ENCODE assay signal across 13 cellular contexts in the genomic region with DNA sequence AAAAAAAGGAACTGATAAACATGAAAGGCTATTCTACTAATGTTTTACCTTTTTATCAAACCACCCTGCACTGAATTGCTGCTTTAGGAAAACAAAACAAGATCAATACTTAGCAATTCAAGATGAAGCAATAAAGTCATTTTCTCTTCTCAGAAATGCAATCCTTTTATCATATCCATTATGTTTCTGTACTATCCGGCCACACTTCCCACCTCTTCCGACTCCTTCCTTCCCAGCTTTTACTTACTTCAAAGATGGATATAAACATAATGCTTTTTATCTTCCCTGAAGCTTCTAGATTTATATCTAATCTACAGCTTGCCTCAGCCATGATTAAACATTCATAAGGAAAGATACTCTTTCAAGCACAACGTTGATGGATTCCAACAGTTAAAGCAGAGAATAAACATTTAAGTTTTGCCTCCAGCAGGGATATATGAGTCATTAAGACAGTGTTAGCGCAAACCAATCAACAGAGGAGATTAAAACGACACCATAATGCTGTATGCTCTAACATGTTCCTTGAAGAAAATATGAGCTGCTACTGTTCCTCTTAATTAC.
DNase-seq lines count a peak whose midpoint lies in the region; ATAC-seq and TF ChIP-seq lines count a peak whose summit lies in the region.
"Had no signal": no experiment of that assay in that cellular context is flagged by ENCODE, and none has a peak within 500 bp of the region (broad histone marks: within the 10 kb centered on the region; RNA-seq: fewer than 3 reads in every experiment).

No MANE protein-coding gene starts in this region.

- 24 to 40% methylated on average over 5 of the region's 5 CpGs for WGBS in esophagus squamous epithelium, 2 donors

- no peaks in the 10 kb centered on the region for H3K27me3 ChIP-seq in esophagus squamous epithelium

- H3K27me3 Mint-ChIP-seq in natural killer cell treated with Interleukin-12 subunit alpha and Interleukin-12 subunit beta and Interleukin-15 and Interleukin-18, amount 100 ng/mL, for 72 hours = no peaks in the 10 kb centered on the region

- H3K36me3 ChIP-seq in SK-N-MC (ENCODE audit: insufficient read depth, low read length) (no peaks in the 10 kb centered on the region), esophagus squamous epithelium (peaks cover 0 to 3% (median 0%) of the 10 kb centered on the region in 3 donors)

- peak overlapping the region; percentile 97 for H3K27ac ChIP-seq in SK-N-MC
- peak overlapping the region; percentile 57 to 72 (median 66) for H3K27ac ChIP-seq in esophagus squamous epithelium

- no peak overlapping the region for H3K27ac Mint-ChIP-seq in natural killer cell treated with Interleukin-12 subunit alpha and Interleukin-12 subunit beta and Interleukin-15 and Interleukin-18, amount 100 ng/mL, for 72 hours
- H3K27ac Mint-ChIP-seq: activated T-cell treated with anti-CD3 and anti-CD28 coated beads, Interleukin-2, amount 50 U/mL, for 72 hours had no signal

- peak overlapping the region; percentile 79 for H3K9ac ChIP-seq in SK-N-MC (ENCODE audit: insufficient read length)

- no peak for TF ChIP-seq CTCF in esophagus squamous epithelium (IDR thresholded peaks at IDR 0.05)

- peaks cover 3% of the 10 kb centered on the region for H3K9me3 Mint-ChIP-seq in natural killer cell treated with Interleukin-12 subunit alpha and Interleukin-12 subunit beta and Interleukin-15 and Interleukin-18, amount 100 ng/mL, for 72 hours

- H3K4me1 Mint-ChIP-seq in natural killer cell treated with Interleukin-12 subunit alpha and Interleukin-12 subunit beta and Interleukin-15 and Interleukin-18, amount 100 ng/mL, for 72 hours (ENCODE audit: low read depth in 2 of 2) = peaks cover 13 to 17% of the 10 kb centered on the region in 2 donors

- ATAC-seq in natural killer cell treated with Interleukin-12 subunit alpha and Interleukin-12 subunit beta and Interleukin-15 and Interleukin-18, amount 100 ng/mL, for 72 hours = no peak
- ATAC-seq in HG02885 (IDR thresholded peaks at IDR 0.05; ENCODE audit: poor library complexity, unreplicated experiment) = no peak
- no peak for ATAC-seq in HG03139 (IDR thresholded peaks at IDR 0.05; ENCODE audit: unreplicated experiment)
- ATAC-seq in HG02870 (IDR thresholded peaks at IDR 0.05; ENCODE audit: unreplicated experiment) = no peak
- ATAC-seq: activated T-cell treated with anti-CD3 and anti-CD28 coated beads, Interleukin-2, amount 50 U/mL, for 72 hours; left ventricle myocardium superior had no signal

- H3K4me3 Mint-ChIP-seq in natural killer cell treated with Interleukin-12 subunit alpha and Interleukin-12 subunit beta and Interleukin-15 and Interleukin-18, amount 100 ng/mL, for 72 hours = no peak overlapping the region
- H3K4me3 Mint-ChIP-seq: activated T-cell treated with anti-CD3 and anti-CD28 coated beads, Interleukin-2, amount 50 U/mL, for 72 hours had no signal

- TF ChIP-seq POLR2A in esophagus squamous epithelium (IDR thresholded peaks at IDR 0.05) = peak in 1 of 4 donors; percentile 9

- H3K9me3 ChIP-seq in SK-N-MC (ENCODE audit: low read depth, low read length) = no peaks in the 10 kb centered on the region
- H3K9me3 ChIP-seq in esophagus squamous epithelium = peaks cover 0 to 19% (median 0%) of the 10 kb centered on the region in 3 donors

- DNase-seq in DMS114 treated with DMSO at 0.1 percent for 48 hours (lab: John Stamatoyannopoulos, UW; ENCODE audit: unreplicated experiment) (peak; percentile 75), SK-N-MC (ENCODE audit: low read depth, low spot score) (peak; percentile 81), esophagus squamous epithelium (lab: John Stamatoyannopoulos, UW) (no peak), non-pigmented ciliary epithelial cell (ENCODE audit: low read depth) (peak; percentile 26)
- DNase-seq in natural killer cell treated with Interleukin-12 subunit alpha and Interleukin-12 subunit beta and Interleukin-15 and Interleukin-18, amount 100 ng/mL, for 72 hours (ENCODE audit: low spot score) = no peak
- DNase-seq: activated T-cell treated with anti-CD3 and anti-CD28 coated beads, Interleukin-2, amount 50 U/mL, for 72 hours; effector CD4-positive, alpha-beta T cell; left ventricle myocardium superior; NCI-H1048; T1000 had no signal

- peak overlapping the region; percentile 85 for H3K4me3 ChIP-seq in SK-N-MC
- peak overlapping the region; percentile 9 to 53 (median 32) for H3K4me3 ChIP-seq in esophagus squamous epithelium

- intact Hi-C loops in esophagus squamous epithelium (cut with DNase I) = no loop called here

- H3K4me1 ChIP-seq in esophagus squamous epithelium = peaks cover 0 to 40% (median 10%) of the 10 kb centered on the region in 3 donors

- H3K36me3 Mint-ChIP-seq in natural killer cell treated with Interleukin-12 subunit alpha and Interleukin-12 subunit beta and Interleukin-15 and Interleukin-18, amount 100 ng/mL, for 72 hours = peaks cover 18% of the 10 kb centered on the region

Comparison
In these comparisons a context has a peak if more than half of its experiments do, and no peak if none do; other contexts are left out.
1. DNase-seq: peak in DMS114 treated with DMSO at 0.1 percent for 48 hours (single experiment), SK-N-MC (single experiment) and non-pigmented ciliary epithelial cell (single experiment); none in esophagus squamous epithelium (single experiment) and natural killer cell treated with Interleukin-12 subunit alpha and Interleukin-12 subunit beta and Interleukin-15 and Interleukin-18, amount 100 ng/mL, for 72 hours (single experiment).